11 cellular contexts compared by ENCODE assay signal in the genomic region with DNA sequence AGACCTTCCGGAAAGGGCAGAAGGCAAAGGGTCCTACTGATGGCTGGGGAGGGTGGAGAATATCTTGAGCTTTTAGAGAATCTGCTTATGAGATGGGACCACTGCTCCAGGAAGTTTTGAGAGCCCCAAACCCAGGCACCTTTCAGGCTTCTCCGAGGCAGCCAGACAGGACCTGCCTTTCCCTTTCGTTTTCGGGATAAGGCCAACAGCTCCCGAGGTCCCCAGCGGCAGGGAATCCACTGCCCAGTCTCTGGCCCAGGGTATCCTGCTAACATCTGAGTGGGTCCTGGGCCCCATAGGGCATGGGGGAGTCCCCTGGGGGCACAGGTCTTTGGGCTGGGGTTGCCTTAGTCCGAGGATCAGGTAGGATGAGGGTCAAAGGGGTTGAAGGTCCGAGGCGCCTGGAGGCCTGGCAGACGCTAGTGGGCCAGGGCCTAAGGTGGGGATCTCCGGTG. TPM values are rescaled to one million over a fixed set of nuclear protein-coding genes. Genes with fewer than 3 reads are reported as not detected.
DNase-seq lines count a peak whose midpoint lies in the region; ATAC-seq and TF ChIP-seq lines count a peak whose summit lies in the region.
"Had no signal": no experiment of that assay in that cellular context is flagged by ENCODE, and none has a peak within 500 bp of the region (broad histone marks: within the 10 kb centered on the region; RNA-seq: fewer than 3 reads in every experiment).

No MANE protein-coding gene starts in this region.

- H3K27me3 ChIP-seq in left ventricle myocardium inferior (ENCODE audit: low read depth) (peaks cover 100% of the 10 kb centered on the region), mammary epithelial cell (ENCODE audit: insufficient read depth, low read length) (peaks cover 17% of the 10 kb centered on the region), body of pancreas (peaks cover 0 to 66% of the 10 kb centered on the region in 2 donors)

- WGBS in mammary epithelial cell (ENCODE audit: low coverage, missing lambda C conversion rate): 26% methylated on average over 11 of the region's 11 CpGs
- 6 to 8% methylated on average over 7 to 10 of the region's 11 CpGs for WGBS in mesodermal cell (ENCODE audit: insufficient coverage in 2 of 2), 2 experiments
- WGBS in urinary bladder: 4% methylated on average over 11 of the region's 11 CpGs
- WGBS in body of pancreas, 2 donors: 6 to 10% methylated on average over 9 to 11 of the region's 11 CpGs

- peaks cover 13% of the 10 kb centered on the region for H3K79me2 ChIP-seq in mammary epithelial cell (ENCODE audit: insufficient read depth, low read length)

- H2AFZ ChIP-seq in mammary epithelial cell (ENCODE audit: low read depth, low read length): peak overlapping the region; percentile 10

- H3K4me2 ChIP-seq in mammary epithelial cell (ENCODE audit: insufficient read depth, low read depth, low read length): peak overlapping the region; percentile 72

- H3K27ac ChIP-seq in left ventricle myocardium inferior (replicated peaks) (no peak overlapping the region), mammary epithelial cell (ENCODE audit: insufficient read depth, low read depth, low read length) (no peak overlapping the region), mesodermal cell (ENCODE audit: low read depth, low read length, severe bottlenecking) (no peak overlapping the region), urinary bladder (ENCODE audit: low read depth) (peak overlapping the region; percentile 94), body of pancreas (no peak overlapping the region)

- ATAC-seq in left ventricle myocardium superior (no peak), GM19463 (IDR thresholded peaks at IDR 0.05; ENCODE audit: unreplicated experiment) (no peak), body of pancreas (no peak)

- H3K9me3 ChIP-seq in left ventricle myocardium inferior (replicated peaks) (no peaks in the 10 kb centered on the region), mammary epithelial cell (replicated peaks; ENCODE audit: insufficient read depth, low read length) (peaks cover 7% of the 10 kb centered on the region), mesodermal cell (ENCODE audit: control insufficient read depth, low read length) (no peaks in the 10 kb centered on the region), body of pancreas (no peaks in the 10 kb centered on the region)

- no peaks in the 10 kb centered on the region for H4K20me1 ChIP-seq in mammary epithelial cell (ENCODE audit: insufficient read depth, low read length)

- H3K36me3 ChIP-seq in left ventricle myocardium inferior (no peaks in the 10 kb centered on the region), mammary epithelial cell (ENCODE audit: insufficient read depth, low read length) (no peaks in the 10 kb centered on the region), mesodermal cell (ENCODE audit: control insufficient read depth, insufficient read depth, low read length) (no peaks in the 10 kb centered on the region), urinary bladder (ENCODE audit: insufficient read depth) (no peaks in the 10 kb centered on the region), body of pancreas (replicated peaks in 1 of 2; ENCODE audit: insufficient read depth in 1 of 2, low read depth in 2 of 2) (no peaks in the 10 kb centered on the region)

- TF ChIP-seq CTCF in left ventricle myocardium inferior (IDR thresholded peaks at IDR 0.05; ENCODE audit: borderline replicate concordance) (no peak), mammary epithelial cell (conservative IDR thresholded peaks at IDR 0.05 in 1 of 2, IDR thresholded peaks at IDR 0.05 in 1 of 2; ENCODE audit: extremely low read depth in 1 of 2, insufficient read depth in 1 of 2, low read depth in 1 of 2, low read length in 2 of 2) (no peak), body of pancreas (IDR thresholded peaks at IDR 0.05) (no peak)

- DNase-seq in left ventricle myocardium inferior (no peak), left ventricle myocardium superior (no peak), mammary epithelial cell (no peak), body of pancreas (no peak), NCI-H526 treated with DMSO at 0.1 percent for 48 hours (lab: John Stamatoyannopoulos, UW) (no peak)
- DNase-seq: C1 segment of cervical spinal cord, midbrain, SIG-M5 had no signal

- H3K4me1 ChIP-seq in left ventricle myocardium inferior (peaks cover 53% of the 10 kb centered on the region), mammary epithelial cell (ENCODE audit: insufficient read depth, low read length) (peaks cover 8% of the 10 kb centered on the region), mesodermal cell (ENCODE audit: control insufficient read depth, insufficient read depth, low read length, poor library complexity, severe bottlenecking) (peaks cover 16% of the 10 kb centered on the region), urinary bladder (ENCODE audit: insufficient read depth) (no peaks in the 10 kb centered on the region), body of pancreas (peaks cover 47% of the 10 kb centered on the region)

- dilution Hi-C loops in mammary epithelial cell (cut with HindIII; ENCODE audit: low sequenced_read_pairs): no loop called here

- no peak overlapping the region for H3K9ac ChIP-seq in mammary epithelial cell (ENCODE audit: insufficient read depth, low read length)

- BruUV-seq in mammary epithelial cell (replicated peaks; lab: Mats Ljungman, UMichigan): no TSS peak

- TF ChIP-seq POLR2A in body of pancreas (IDR thresholded peaks at IDR 0.05): no peak

- peak overlapping the region; percentile 53 for H3K4me3 ChIP-seq in left ventricle myocardium inferior
- H3K4me3 ChIP-seq in mammary epithelial cell (replicated peaks in 1 of 3; ENCODE audit: insufficient read depth in 1 of 3, low read depth in 2 of 3, low read length in 3 of 3): peak overlapping the region; percentile 15 to 39 (median 19)
- peak overlapping the region; percentile 49 for H3K4me3 ChIP-seq in mesodermal cell (ENCODE audit: extremely low read depth, insufficient read depth, low read length, poor library complexity, severe bottlenecking)
- H3K4me3 ChIP-seq in urinary bladder (ENCODE audit: low read depth, low read length): peak overlapping the region; percentile 67
- peak overlapping the region in 1 of 2 donors; percentile 1 for H3K4me3 ChIP-seq in body of pancreas

- intact Hi-C loops in left ventricle myocardium inferior (cut with micrococcal nuclease) (no loop called here), left ventricle myocardium superior (cut with micrococcal nuclease) (no loop called here), mammary epithelial cell (cut with micrococcal nuclease) (no loop called here), body of pancreas (cut with DNase I) (no loop called here)

- CTCF ChIA-PET in mammary epithelial cell (lab: Charles Lee; ENCODE audit: low non-redundant PET): no interaction called here

- in situ Hi-C loops in mammary epithelial cell (cut with MboI; ENCODE audit: low sequenced_read_pairs in 2 of 2): loop anchor here in 1 of 2 donors (25.0 kb wide), 1 partner anchor 157 kb away; no protein-coding TSS in a partner anchor

RNA-seq across cellular contexts. Expression of gene PITX1, which starts 3.3 kb away (rescaled TPM):
- not detected for total RNA-seq in left ventricle myocardium inferior
- total RNA-seq in left ventricle myocardium superior: not detected
- total RNA-seq in mammary epithelial cell: 10 to 100 TPM in 1 of 2 donors, 1 to 10 TPM in 1; 2.7 to 21.3 TPM
- polyA plus RNA-seq in mammary epithelial cell: 9.2 TPM
- 0.57 TPM for polyA minus RNA-seq in mammary epithelial cell
- polyA plus RNA-seq in mesodermal cell (2013, experiment 1 of 2): 25.2 TPM
- polyA plus RNA-seq in mesodermal cell (2013, experiment 2 of 2): 35.3 TPM
- 50.1 TPM for total RNA-seq in urinary bladder
- polyA plus RNA-seq in urinary bladder: 178 TPM
- total RNA-seq in body of pancreas: not detected
